In genomic region chr13:51645154-51645650, GRCh38 we compare ENCODE assay signal across 8 cellular contexts.
DNase-seq lines count a peak whose midpoint lies in the region; ATAC-seq lines count a peak whose summit lies in the region.

No MANE protein-coding gene starts in this region.

- POLR2A ChIA-PET in T-cell (lab: Charles Lee), result interaction anchor here (0.5 to 2.5 kb wide), 17 partner anchors 10 to 1852 kb away, joined by 3 to 61 read pairs (median 4); partner anchors contain the start of genes INTS6 (in 2 of the 2) and DHRS12 (in 1 of the 2)

- H3K4me3 Mint-ChIP-seq in T-cell, result peak overlapping the region; percentile 45 to 71 (median 71)

- H3K27me3 Mint-ChIP-seq in T-cell, result no peaks in the 10 kb centered on the region

- no peaks in the 10 kb centered on the region for H3K9me3 Mint-ChIP-seq in T-cell

- ATAC-seq in T-cell (replicated peaks in 1 of 4), result peak; percentile 59 to 93 (median 74)
- peak; percentile 51 for ATAC-seq in esophagus mucosa
- ATAC-seq in GM19397 (IDR thresholded peaks at IDR 0.05; ENCODE audit: unreplicated experiment), result no peak

- H3K4me1 Mint-ChIP-seq in T-cell, result peaks cover 42 to 59% (median 53%) of the 10 kb centered on the region in 3 donors

- DNase-seq in Ammon's horn (ENCODE audit: low spot score) (peak; percentile 49), HCEC 1CT (peak; percentile 68), T-cell (peak in 29 of 34 experiments; percentile 9 to 68 (median 39)), retina (peak; percentile 21), medulla oblongata (ENCODE audit: extremely low spot score) (no peak), NCI-H1092 (lab: John Stamatoyannopoulos, UW) (no peak)

- peaks cover 3% of the 10 kb centered on the region for H3K36me3 Mint-ChIP-seq in T-cell

- CTCF ChIA-PET in T-cell (lab: Charles Lee), result interaction anchor here (0.6 to 1.4 kb wide), 14 partner anchors 32 to 225 kb away, joined by 3 to 8 read pairs (median 4); partner anchors contain the start of gene INTS6 (in 1 of the 2)

- H3K27ac Mint-ChIP-seq in T-cell, result peak overlapping the region; percentile 93

Comparison
In these comparisons a context has a peak if more than half of its experiments do, and no peak if none do; other contexts are left out.
1. DNase-seq: peak in Ammon's horn (single experiment), HCEC 1CT (single experiment), T-cell (29 of 34) and retina (single experiment); none in medulla oblongata (single experiment) and NCI-H1092 (single experiment).